In genomic region chr9:96137666-96138429, GRCh38 we compare ENCODE assay signal across 9 cellular contexts.
DNase-seq lines count a peak whose midpoint lies in the region; ATAC-seq, FAIRE-seq and TF ChIP-seq lines count a peak whose summit lies in the region.
"Had no signal": no experiment of that assay in that cellular context is flagged by ENCODE, and none has a peak within 500 bp of the region (broad histone marks: within the 10 kb centered on the region; RNA-seq: fewer than 3 reads in every experiment).

No MANE protein-coding gene starts in this region.

- H3K36me3 ChIP-seq in small intestine (ENCODE audit: control insufficient read depth in 2 of 2, insufficient read depth in 2 of 2, low read length in 2 of 2), result no peaks in the 10 kb centered on the region
- H3K36me3 ChIP-seq in Karpas-422 (ENCODE audit: insufficient read depth, low read length), result no peaks in the 10 kb centered on the region
- H3K36me3 ChIP-seq in kidney (ENCODE audit: control insufficient read depth in 1 of 2, insufficient read depth in 2 of 2, low read length in 2 of 2), result no peaks in the 10 kb centered on the region

- H3K4me2 ChIP-seq in Karpas-422 (ENCODE audit: low read depth, low read length, poor library complexity, severe bottlenecking), result no peak overlapping the region

- H3K9me2 ChIP-seq in Karpas-422 (replicated peaks; ENCODE audit: insufficient read depth, low read length), result no peaks in the 10 kb centered on the region

- H3K4me1 Mint-ChIP-seq in central memory CD8-positive, alpha-beta T cell, result no peaks in the 10 kb centered on the region
- H3K4me1 Mint-ChIP-seq in activated CD4-positive, alpha-beta memory T cell treated with anti-CD3 and anti-CD28 coated beads for 36 hours (ENCODE audit: low read depth), result peaks cover 9% of the 10 kb centered on the region

- WGBS in small intestine, 3 donors, result 48 to 68% (median 61%) methylated on average over 6 of the region's 6 CpGs

- H3K27me3 ChIP-seq in small intestine (ENCODE audit: control insufficient read depth in 2 of 2, insufficient read depth in 2 of 2, low read length in 2 of 2) (no peaks in the 10 kb centered on the region), Karpas-422 (ENCODE audit: low read length) (no peaks in the 10 kb centered on the region)

- H3K79me2 ChIP-seq in Karpas-422 (ENCODE audit: low read length), result no peaks in the 10 kb centered on the region

- H3K4me3 ChIP-seq in small intestine (ENCODE audit: low read depth in 1 of 2, low read length in 2 of 2) (peak overlapping the region in 1 of 2 donors; percentile 39), Karpas-422 (ENCODE audit: low read length) (no peak overlapping the region), kidney (ENCODE audit: low read length in 2 of 2) (peak overlapping the region in 1 of 2 donors; percentile 50)

- peaks cover 21% of the 10 kb centered on the region for H3K27me3 Mint-ChIP-seq in central memory CD8-positive, alpha-beta T cell
- H3K27me3 Mint-ChIP-seq in activated CD4-positive, alpha-beta memory T cell treated with anti-CD3 and anti-CD28 coated beads for 36 hours, result no peaks in the 10 kb centered on the region

- FAIRE-seq in small intestine (lab: Jason Lieb, UNC), result no peak
- FAIRE-seq in kidney (lab: Jason Lieb, UNC), result no peak

- H3K27ac ChIP-seq in small intestine (ENCODE audit: low read depth in 1 of 2, low read length in 1 of 2) (peak overlapping the region; percentile 66 to 86), Karpas-422 (ENCODE audit: low read length) (no peak overlapping the region), kidney (ENCODE audit: low read depth in 2 of 2, low read length in 2 of 2) (no peak overlapping the region)

- ATAC-seq in GM19035 (IDR thresholded peaks at IDR 0.05; ENCODE audit: unreplicated experiment), result peak; percentile 42
- peak; percentile 7 for ATAC-seq in HG03060 (IDR thresholded peaks at IDR 0.05; ENCODE audit: low read depth, unreplicated experiment)
- ATAC-seq in central memory CD8-positive, alpha-beta T cell (replicated peaks; ENCODE audit: extremely low read depth, poor library complexity, severe bottlenecking), result no peak

- peak overlapping the region; percentile 38 for H3K27ac Mint-ChIP-seq in central memory CD8-positive, alpha-beta T cell (ENCODE audit: low read depth)
- no peak overlapping the region for H3K27ac Mint-ChIP-seq in activated CD4-positive, alpha-beta memory T cell treated with anti-CD3 and anti-CD28 coated beads for 36 hours

- POLR2A ChIA-PET in activated CD4-positive, alpha-beta memory T cell treated with anti-CD3 and anti-CD28 coated beads for 36 hours (lab: Charles Lee), result no interaction called here

- H3K9me3 Mint-ChIP-seq in central memory CD8-positive, alpha-beta T cell, result peaks cover 2% of the 10 kb centered on the region
- H3K9me3 Mint-ChIP-seq in activated CD4-positive, alpha-beta memory T cell treated with anti-CD3 and anti-CD28 coated beads for 36 hours, result peaks cover 9% of the 10 kb centered on the region
- H3K9me3 Mint-ChIP-seq: neural crest cell had no signal

- no peak for DNase-seq in central memory CD8-positive, alpha-beta T cell (ENCODE audit: low spot score in 2 of 2)
- DNase-seq in small intestine (no peak), Karpas-422 (no peak), kidney (no peak), NCI-H1105 treated with DMSO at 0.1 percent for 48 hours (lab: John Stamatoyannopoulos, UW) (no peak)
- DNase-seq in activated CD4-positive, alpha-beta memory T cell treated with anti-CD3 and anti-CD28 coated beads for 36 hours, result no peak

- intact Hi-C loops in kidney (cut with DNase I), result no loop called here
- intact Hi-C loops in activated CD4-positive, alpha-beta memory T cell treated with anti-CD3 and anti-CD28 coated beads for 36 hours (cut with micrococcal nuclease), result no loop called here

- no peak overlapping the region for H3K9ac ChIP-seq in Karpas-422 (ENCODE audit: low read length)
- no peak overlapping the region for H3K9ac ChIP-seq in kidney (ENCODE audit: low read length in 2 of 2)

- H3K4me1 ChIP-seq in small intestine (ENCODE audit: control insufficient read depth in 2 of 2, insufficient read depth in 1 of 2, low read depth in 1 of 2, low read length in 1 of 2), result peaks cover 0 to 5% of the 10 kb centered on the region in 2 donors
- H3K4me1 ChIP-seq in Karpas-422 (ENCODE audit: low read length), result peaks cover 8% of the 10 kb centered on the region
- peaks cover 0 to 3% of the 10 kb centered on the region in 2 donors for H3K4me1 ChIP-seq in kidney (ENCODE audit: control insufficient read depth in 1 of 2, insufficient read depth in 1 of 2, low read depth in 1 of 2, low read length in 2 of 2)

- TF ChIP-seq CTCF in kidney (IDR thresholded peaks at IDR 0.05; ENCODE audit: borderline replicate concordance, extremely low read depth, insufficient read depth), result no peak

- H4K20me1 ChIP-seq in Karpas-422 (ENCODE audit: insufficient read depth, low read depth, low read length), result no peaks in the 10 kb centered on the region

- CTCF ChIA-PET in activated CD4-positive, alpha-beta memory T cell treated with anti-CD3 and anti-CD28 coated beads for 36 hours (lab: Charles Lee), result no interaction called here

- no peaks in the 10 kb centered on the region for H3K36me3 Mint-ChIP-seq in central memory CD8-positive, alpha-beta T cell (ENCODE audit: insufficient read depth)
- H3K36me3 Mint-ChIP-seq in activated CD4-positive, alpha-beta memory T cell treated with anti-CD3 and anti-CD28 coated beads for 36 hours, result no peaks in the 10 kb centered on the region

- peak overlapping the region; percentile 52 for H3K4me3 Mint-ChIP-seq in central memory CD8-positive, alpha-beta T cell
- H3K4me3 Mint-ChIP-seq in activated CD4-positive, alpha-beta memory T cell treated with anti-CD3 and anti-CD28 coated beads for 36 hours, result no peak overlapping the region
- H3K4me3 Mint-ChIP-seq: neural crest cell had no signal

- H2AFZ ChIP-seq in Karpas-422 (ENCODE audit: low read length), result no peak overlapping the region

- H3K9me3 ChIP-seq in small intestine (ENCODE audit: control insufficient read depth, low read depth), result no peaks in the 10 kb centered on the region
- no peaks in the 10 kb centered on the region for H3K9me3 ChIP-seq in Karpas-422 (ENCODE audit: low read length)
- peaks cover 0 to 4% of the 10 kb centered on the region in 2 donors for H3K9me3 ChIP-seq in kidney (ENCODE audit: control insufficient read depth in 1 of 2, low read length in 2 of 2)

Comparison
In these comparisons a context has a peak if more than half of its experiments do, and no peak if none do; other contexts are left out.
1. H3K27ac ChIP-seq: peak in small intestine (2 of 2); none in Karpas-422 (single experiment) and kidney (0 of 2).